In genomic region chr10:58846856-58847255, GRCh38 we compare ENCODE assay signal across 8 cellular contexts.
"Had no signal": no experiment of that assay in that cellular context is flagged by ENCODE, and none has a peak within 500 bp of the region (broad histone marks: within the 10 kb centered on the region; RNA-seq: fewer than 3 reads in every experiment).

No MANE protein-coding gene starts in this region.

- H2AFZ ChIP-seq: GM23338 had no signal

- H3K9ac ChIP-seq: KMS-11 had no signal

- H3K27ac ChIP-seq: HL-60, KMS-11 had no signal

- H3K4me3 Mint-ChIP-seq: GM23338, H9, IgD-negative memory B cell had no signal

- H3K27me3 Mint-ChIP-seq: IgD-negative memory B cell had no signal

- H3K4me1 Mint-ChIP-seq: IgD-negative memory B cell had no signal

- H3K4me3 ChIP-seq: GM23338 had no signal

- H3K9me3 Mint-ChIP-seq: GM23338, H9 had no signal

- H3K36me3 Mint-ChIP-seq: IgD-negative memory B cell had no signal

- ATAC-seq: GM23338, HepG2 had no signal

- H3K27ac Mint-ChIP-seq: GM23338, H9, IgD-negative memory B cell had no signal

- DNase-seq: H9, HCEC 1CT, KBM-7 had no signal

- H3K4me2 ChIP-seq: GM23338, KMS-11 had no signal
